ENCODE assay signal across 9 cellular contexts in the genomic region with DNA sequence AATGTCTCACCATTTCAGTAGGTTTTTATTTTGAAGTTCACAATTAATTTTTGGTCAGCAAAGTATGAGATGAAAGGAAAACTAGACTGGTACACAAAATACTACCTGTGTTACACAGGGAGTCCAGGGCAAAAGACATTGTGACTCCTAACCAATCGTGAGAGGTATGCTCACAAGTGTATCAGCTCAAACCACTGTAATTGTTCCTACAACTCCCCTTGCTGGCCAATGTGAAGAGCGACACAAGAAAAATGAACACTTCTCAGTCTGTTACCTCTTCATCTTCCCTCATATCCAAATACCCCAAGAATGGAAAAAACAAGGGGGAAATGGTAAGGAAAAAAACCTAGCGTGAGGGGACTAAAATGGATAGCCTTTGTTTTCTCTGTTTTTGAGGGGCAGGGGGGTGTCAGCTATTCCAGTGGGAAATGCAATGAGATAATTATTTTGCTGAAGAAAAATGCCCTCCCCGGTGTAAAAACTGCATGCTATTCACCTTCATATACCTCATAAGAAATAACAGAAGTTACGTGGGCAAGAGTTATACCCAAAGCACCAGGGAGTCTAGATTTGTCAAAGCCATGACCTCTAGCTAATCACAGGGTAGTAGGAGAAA. TPM values are rescaled to one million over a fixed set of nuclear protein-coding genes. Genes with fewer than 3 reads are reported as not detected.
DNase-seq lines count a peak whose midpoint lies in the region; ATAC-seq lines count a peak whose summit lies in the region.
"Had no signal": no experiment of that assay in that cellular context is flagged by ENCODE, and none has a peak within 500 bp of the region (broad histone marks: within the 10 kb centered on the region; RNA-seq: fewer than 3 reads in every experiment).

No MANE protein-coding gene starts in this region.

- ATAC-seq in GM18858 (IDR thresholded peaks at IDR 0.05; ENCODE audit: unreplicated experiment) (peak; percentile 48), HG03095 (IDR thresholded peaks at IDR 0.05; ENCODE audit: unreplicated experiment) (peak; percentile 56), HG03439 (IDR thresholded peaks at IDR 0.05; ENCODE audit: unreplicated experiment) (no peak)
- ATAC-seq: naive thymus-derived CD4-positive, alpha-beta T cell had no signal

- DNase-seq in CD1c-positive myeloid dendritic cell (ENCODE audit: extremely low spot score): peak; percentile 43
- peak; percentile 72 for DNase-seq in NCI-H460 (ENCODE audit: extremely low read depth, low read depth)
- peak; percentile 52 to 88 for DNase-seq in T47D (ENCODE audit: low read depth in 1 of 2, low spot score in 1 of 2)
- DNase-seq in mucosa of gallbladder (ENCODE audit: low spot score): peak; percentile 38
- no peak for DNase-seq in stimulated activated CD4-positive, alpha-beta T cell treated with anti-CD3 and anti-CD28 coated beads, Interleukin-4, amount 100 ng/mL, for 24 hours

- in situ Hi-C loops in T47D (cut with HindIII; ENCODE audit: low pct_unique_long_range_greater_than_20kb, low sequenced_read_pairs): no loop called here

RNA-seq across cellular contexts. Expression of a gene that starts 30.6 kb away (rescaled TPM):
- total RNA-seq in NCI-H460 (2014; rRNA removed; shearing (Covaris generic)): not detected in 2 replicates
- polyA plus RNA-seq in NCI-H460 (2014; cell fraction: nucleus; rRNA removed): not detected in 2 replicates
- 5.6 TPM for total RNA-seq in mucosa of gallbladder
- polyA plus RNA-seq: naive thymus-derived CD4-positive, alpha-beta T cell had no signal
